1 cellular context compared by ENCODE assay signal in the genomic region with DNA sequence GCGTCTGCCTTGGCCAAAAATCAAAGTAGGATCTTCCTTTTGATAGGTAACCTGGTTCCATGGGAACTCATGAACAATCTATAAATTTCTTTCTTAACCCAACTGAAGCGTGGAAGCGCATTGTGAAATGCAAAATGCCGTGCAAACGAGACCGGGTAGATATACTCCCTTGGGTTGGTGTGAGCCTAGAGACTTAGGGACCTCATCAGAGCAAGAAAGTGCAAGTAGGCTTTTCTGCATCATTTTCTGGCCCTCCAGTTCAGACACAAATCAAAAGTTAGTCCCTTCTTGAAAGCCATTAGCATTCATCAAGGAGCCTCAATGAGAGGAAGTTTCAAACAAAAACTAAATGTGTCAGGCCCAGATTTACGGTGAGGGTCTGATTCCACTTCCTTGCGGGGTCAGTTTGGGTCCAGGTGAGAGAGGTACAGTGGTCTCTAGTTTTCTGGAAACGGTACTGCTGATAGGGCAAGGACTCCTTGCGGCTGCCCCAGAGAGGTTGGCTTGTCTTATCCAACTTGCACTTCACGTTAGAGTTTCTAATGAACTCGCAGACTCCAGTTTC.
TF ChIP-seq lines count a peak whose summit lies in the region.

No MANE protein-coding gene starts in this region.

TF ChIP-seq in GM12878, 131 proteins besides CTCF, POLR2A, EP300 and RAD21 (continued from another document):
- TF ChIP-seq, protein P1, sequence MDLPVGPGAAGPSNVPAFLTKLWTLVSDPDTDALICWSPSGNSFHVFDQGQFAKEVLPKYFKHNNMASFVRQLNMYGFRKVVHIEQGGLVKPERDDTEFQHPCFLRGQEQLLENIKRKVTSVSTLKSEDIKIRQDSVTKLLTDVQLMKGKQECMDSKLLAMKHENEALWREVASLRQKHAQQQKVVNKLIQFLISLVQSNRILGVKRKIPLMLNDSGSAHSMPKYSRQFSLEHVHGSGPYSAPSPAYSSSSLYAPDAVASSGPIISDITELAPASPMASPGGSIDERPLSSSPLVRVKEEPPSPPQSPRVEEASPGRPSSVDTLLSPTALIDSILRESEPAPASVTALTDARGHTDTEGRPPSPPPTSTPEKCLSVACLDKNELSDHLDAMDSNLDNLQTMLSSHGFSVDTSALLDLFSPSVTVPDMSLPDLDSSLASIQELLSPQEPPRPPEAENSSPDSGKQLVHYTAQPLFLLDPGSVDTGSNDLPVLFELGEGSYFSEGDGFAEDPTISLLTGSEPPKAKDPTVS (IDR thresholded peaks at IDR 0.05; ENCODE audit: low read depth, low read length): 0 out of 2 replicates have a peak, but pooled peaks have one; percentile 11
- TF ChIP-seq LARP7 (IDR thresholded peaks at IDR 0.05) (0 out of 2 replicates have a peak, but pooled peaks have one; percentile 3), PRDM15 (CRISPR knock-in tag; IDR thresholded peaks at IDR 0.05) (no peak), ZBTB33 (IDR thresholded peaks at IDR 0.05) (no peak)
TF ChIP-seq in GM12878: peak in this region for 4.
